Comparison of ENCODE assay signal across 10 cellular contexts in genomic region chr15:40766194-40766830, GRCh38. TPM values are rescaled to one million over a fixed set of nuclear protein-coding genes. Genes with fewer than 3 reads are reported as not detected.
DNase-seq lines count a peak whose midpoint lies in the region; TF ChIP-seq lines count a peak whose summit lies in the region.
"Had no signal": no experiment of that assay in that cellular context is flagged by ENCODE, and none has a peak within 500 bp of the region (broad histone marks: within the 10 kb centered on the region; RNA-seq: fewer than 3 reads in every experiment).

No MANE protein-coding gene starts in this region.

- no peaks in the 10 kb centered on the region for H3K9me3 Mint-ChIP-seq in CD4-positive, alpha-beta memory T cell
- no peaks in the 10 kb centered on the region for H3K9me3 Mint-ChIP-seq in IgD-negative memory B cell

- H3K36me3 Mint-ChIP-seq in CD4-positive, alpha-beta memory T cell = peaks cover 0 to 17% of the 10 kb centered on the region in 2 donors
- no peaks in the 10 kb centered on the region for H3K36me3 Mint-ChIP-seq in IgD-negative memory B cell

- POLR2A ChIA-PET in CD4-positive, alpha-beta memory T cell (lab: Charles Lee; ENCODE audit: partially characterized antibody) = interaction anchor here (6.1 kb wide), 1 partner anchor 72 kb away, joined by 46 read pairs; the partner anchor contains the start of gene RAD51

- 47 to 76% (median 56%) methylated on average over 6 to 8 of the region's 8 CpGs for WGBS in adrenal gland, 4 donors
- WGBS in mesodermal cell (ENCODE audit: insufficient coverage in 2 of 2), 2 experiments = 66 to 70% methylated on average over 5 to 8 of the region's 8 CpGs

- CTCF ChIA-PET in CD4-positive, alpha-beta memory T cell (lab: Charles Lee; ENCODE audit: partially characterized antibody) = interaction anchor here (0.7 to 2.5 kb wide), 5 partner anchors 10 to 92 kb away, joined by 3 to 8 read pairs (median 4); no protein-coding TSS in a partner anchor

- H3K27ac ChIP-seq in CD4-positive, alpha-beta memory T cell (ENCODE audit: low read depth, low read length) = peak overlapping the region; percentile 64
- H3K27ac ChIP-seq in adrenal gland (peak overlapping the region in 3 of 5 donors; percentile 13 to 88 (median 78)), mesodermal cell (ENCODE audit: low read depth, low read length, severe bottlenecking) (peak overlapping the region; percentile 16), right atrium auricular region (no peak overlapping the region)

- H3K9me3 ChIP-seq in CD4-positive, alpha-beta memory T cell (ENCODE audit: control insufficient read depth in 1 of 2, low read length in 2 of 2) = no peaks in the 10 kb centered on the region
- H3K9me3 ChIP-seq in adrenal gland (replicated peaks in 1 of 3) = no peaks in the 10 kb centered on the region
- H3K9me3 ChIP-seq in mesodermal cell (ENCODE audit: control insufficient read depth, low read length) = no peaks in the 10 kb centered on the region
- no peaks in the 10 kb centered on the region for H3K9me3 ChIP-seq in right atrium auricular region

- H3K4me3 ChIP-seq in CD4-positive, alpha-beta memory T cell (ENCODE audit: low read length in 2 of 2) = no peak overlapping the region
- H3K4me3 ChIP-seq in adrenal gland = no peak overlapping the region
- no peak overlapping the region for H3K4me3 ChIP-seq in mesodermal cell (ENCODE audit: extremely low read depth, insufficient read depth, low read length, poor library complexity, severe bottlenecking)
- no peak overlapping the region for H3K4me3 ChIP-seq in right atrium auricular region

- intact Hi-C loops in CD4-positive, alpha-beta memory T cell (cut with micrococcal nuclease) = no loop called here
- intact Hi-C loops in adrenal gland (cut with DNase I) = no loop called here

- no peaks in the 10 kb centered on the region for H3K27me3 ChIP-seq in CD4-positive, alpha-beta memory T cell (ENCODE audit: insufficient read depth, low read length)
- H3K27me3 ChIP-seq in adrenal gland (no peaks in the 10 kb centered on the region), right atrium auricular region (no peaks in the 10 kb centered on the region)

- H3K4me3 Mint-ChIP-seq in CD4-positive, alpha-beta memory T cell = no peak overlapping the region
- H3K4me3 Mint-ChIP-seq in IgD-negative memory B cell = peak overlapping the region in 3 of 4 donors; percentile 17 to 81 (median 80)

- peak overlapping the region; percentile 53 to 92 (median 81) for H3K27ac Mint-ChIP-seq in CD4-positive, alpha-beta memory T cell
- peak overlapping the region in 1 of 3 donors; percentile 23 for H3K27ac Mint-ChIP-seq in IgD-negative memory B cell

- peaks cover 12 to 49% (median 30%) of the 10 kb centered on the region in 4 donors for H3K4me1 Mint-ChIP-seq in CD4-positive, alpha-beta memory T cell
- peaks cover 23 to 33% (median 28%) of the 10 kb centered on the region in 3 donors for H3K4me1 Mint-ChIP-seq in IgD-negative memory B cell

- H3K36me3 ChIP-seq in CD4-positive, alpha-beta memory T cell (ENCODE audit: insufficient read depth, low read length) = no peaks in the 10 kb centered on the region
- H3K36me3 ChIP-seq in adrenal gland (replicated peaks in 1 of 2) (no peaks in the 10 kb centered on the region), mesodermal cell (ENCODE audit: control insufficient read depth, insufficient read depth, low read length) (peaks cover 9% of the 10 kb centered on the region), right atrium auricular region (no peaks in the 10 kb centered on the region)

- DNase-seq in CD4-positive, alpha-beta memory T cell = peak in 1 of 5 donors; percentile 19
- DNase-seq in adrenal gland (peak in 1 of 7 donors; percentile 18), 8988T (no peak), right atrium auricular region (ENCODE audit: low spot score) (no peak), DMS 273 (lab: John Stamatoyannopoulos, UW; ENCODE audit: unreplicated experiment) (no peak)
- no peak for DNase-seq in stimulated activated CD4-positive, alpha-beta T cell treated with anti-CD3 and anti-CD28 coated beads, Interleukin-4, amount 100 ng/mL, for 1 hour
- DNase-seq: Calu3, foreskin melanocyte had no signal

- peaks cover 28% of the 10 kb centered on the region for H3K4me1 ChIP-seq in CD4-positive, alpha-beta memory T cell (ENCODE audit: insufficient read depth, low read length)
- H3K4me1 ChIP-seq in adrenal gland (replicated peaks in 1 of 2) (peaks cover 46 to 55% of the 10 kb centered on the region in 2 donors), mesodermal cell (ENCODE audit: control insufficient read depth, insufficient read depth, low read length, poor library complexity, severe bottlenecking) (peaks cover 40% of the 10 kb centered on the region), right atrium auricular region (peaks cover 0 to 45% of the 10 kb centered on the region in 2 donors)

- TF ChIP-seq CTCF in adrenal gland (IDR thresholded peaks at IDR 0.05) (no peak), right atrium auricular region (IDR thresholded peaks at IDR 0.05) (no peak)

- no peaks in the 10 kb centered on the region for H3K27me3 Mint-ChIP-seq in CD4-positive, alpha-beta memory T cell
- peaks cover 2% of the 10 kb centered on the region for H3K27me3 Mint-ChIP-seq in IgD-negative memory B cell

- TF ChIP-seq POLR2A in adrenal gland (IDR thresholded peaks at IDR 0.05) = no peak

RNA-seq across cellular contexts. Expression of gene GCHFR, which starts 2.4 kb away (rescaled TPM):
- total RNA-seq in CD4-positive, alpha-beta memory T cell = 10 to 100 TPM; 21.2 to 24.1 TPM
- 100 to 1,000 TPM in 1 of 2 donors, 10 to 100 TPM in 1; 74.8 to 115 TPM for polyA plus RNA-seq in CD4-positive, alpha-beta memory T cell
- polyA plus RNA-seq in IgD-negative memory B cell (44.2 TPM), adrenal gland (10 to 100 TPM in 2 of 3 donors, 1 to 10 TPM in 1; 6.1 to 27.0 (median 23.6) TPM)
- total RNA-seq in adrenal gland (10 to 100 TPM; 11.9 to 77.3 (median 20.1) TPM), right atrium auricular region (10 to 100 TPM in 1 of 2 donors, 1 to 10 TPM in 1; 9.7 to 33.8 TPM)
- 23.3 TPM for polyA plus RNA-seq in mesodermal cell (2013, experiment 1 of 2)
- 24.0 TPM for polyA plus RNA-seq in mesodermal cell (2013, experiment 2 of 2)

RNA-seq across cellular contexts. Expression of gene C15orf62, which starts 3.5 kb away (rescaled TPM):
- 1 to 10 TPM; 3.5 TPM for total RNA-seq in CD4-positive, alpha-beta memory T cell
- under 1 TPM; 0.24 to 0.29 TPM for polyA plus RNA-seq in CD4-positive, alpha-beta memory T cell
- polyA plus RNA-seq in IgD-negative memory B cell (0.09 TPM), adrenal gland (under 1 TPM; 0.07 to 0.97 (median 0.27) TPM)
- total RNA-seq in adrenal gland (1 to 10 TPM in 1 of 8 donors, under 1 TPM in 3, not detected in 4; 0.25 to 1.1 (median 0.54) TPM), right atrium auricular region (under 1 TPM in 1 of 2 donors, not detected in 1; 0.83 TPM)
- 0.48 TPM for polyA plus RNA-seq in mesodermal cell (2013, experiment 1 of 2)
- polyA plus RNA-seq in mesodermal cell (2013, experiment 2 of 2) = 0.35 TPM

RNA-seq across cellular contexts. Expression of gene RMDN3, which starts 11.3 kb away (rescaled TPM):
- 10 to 100 TPM; 24.5 to 26.7 TPM for total RNA-seq in CD4-positive, alpha-beta memory T cell
- polyA plus RNA-seq in CD4-positive, alpha-beta memory T cell = 10 to 100 TPM; 28.9 to 35.9 TPM
- polyA plus RNA-seq in IgD-negative memory B cell (18.3 TPM), adrenal gland (10 to 100 TPM; 19.2 to 45.4 (median 22.4) TPM)
- total RNA-seq in adrenal gland (10 to 100 TPM; 25.5 to 50.1 (median 34.2) TPM), right atrium auricular region (10 to 100 TPM; 12.4 to 14.4 TPM)
- polyA plus RNA-seq in mesodermal cell (2013, experiment 1 of 2) = 21.5 TPM
- polyA plus RNA-seq in mesodermal cell (2013, experiment 2 of 2) = 19.2 TPM

RNA-seq across cellular contexts. Expression of gene ZFYVE19, which starts 40.6 kb away (rescaled TPM):
- total RNA-seq in CD4-positive, alpha-beta memory T cell = 10 to 100 TPM; 34.1 to 35.0 TPM
- polyA plus RNA-seq in CD4-positive, alpha-beta memory T cell = 10 to 100 TPM; 10.4 to 20.4 TPM
- 16.0 TPM for polyA plus RNA-seq in IgD-negative memory B cell
- 10 to 100 TPM; 11.0 to 35.1 (median 28.8) TPM for total RNA-seq in adrenal gland
- 10 to 100 TPM; 12.0 to 25.3 (median 24.1) TPM for polyA plus RNA-seq in adrenal gland
- 19.7 TPM for polyA plus RNA-seq in mesodermal cell (2013, experiment 1 of 2)
- 18.6 TPM for polyA plus RNA-seq in mesodermal cell (2013, experiment 2 of 2)
- total RNA-seq in right atrium auricular region = 10 to 100 TPM; 10.1 to 14.8 TPM

RNA-seq across cellular contexts. Expression of gene DNAJC17, which starts 41.0 kb away (rescaled TPM):
- 10 to 100 TPM; 40.5 to 43.9 TPM for total RNA-seq in CD4-positive, alpha-beta memory T cell
- polyA plus RNA-seq in CD4-positive, alpha-beta memory T cell = 10 to 100 TPM; 24.3 to 31.5 TPM
- 34.0 TPM for polyA plus RNA-seq in IgD-negative memory B cell
- total RNA-seq in adrenal gland = 10 to 100 TPM; 27.4 to 88.6 (median 39.4) TPM
- polyA plus RNA-seq in adrenal gland = 100 to 1,000 TPM in 2 of 3 donors, 10 to 100 TPM in 1; 33.0 to 174 (median 170) TPM
- 36.0 TPM for polyA plus RNA-seq in mesodermal cell (2013, experiment 1 of 2)
- polyA plus RNA-seq in mesodermal cell (2013, experiment 2 of 2) = 42.1 TPM
- 10 to 100 TPM; 11.6 to 15.7 TPM for total RNA-seq in right atrium auricular region

Comparison
In these comparisons a context has a peak if more than half of its experiments do, and no peak if none do; other contexts are left out.
1. H3K27ac ChIP-seq: peak in CD4-positive, alpha-beta memory T cell (single experiment), adrenal gland (3 of 5) and mesodermal cell (single experiment); none in right atrium auricular region (0 of 2).
2. H3K4me3 Mint-ChIP-seq: peak in IgD-negative memory B cell (3 of 4); none in CD4-positive, alpha-beta memory T cell (0 of 8).